Comparison of ENCODE assay signal across 12 cellular contexts in the genomic region with DNA sequence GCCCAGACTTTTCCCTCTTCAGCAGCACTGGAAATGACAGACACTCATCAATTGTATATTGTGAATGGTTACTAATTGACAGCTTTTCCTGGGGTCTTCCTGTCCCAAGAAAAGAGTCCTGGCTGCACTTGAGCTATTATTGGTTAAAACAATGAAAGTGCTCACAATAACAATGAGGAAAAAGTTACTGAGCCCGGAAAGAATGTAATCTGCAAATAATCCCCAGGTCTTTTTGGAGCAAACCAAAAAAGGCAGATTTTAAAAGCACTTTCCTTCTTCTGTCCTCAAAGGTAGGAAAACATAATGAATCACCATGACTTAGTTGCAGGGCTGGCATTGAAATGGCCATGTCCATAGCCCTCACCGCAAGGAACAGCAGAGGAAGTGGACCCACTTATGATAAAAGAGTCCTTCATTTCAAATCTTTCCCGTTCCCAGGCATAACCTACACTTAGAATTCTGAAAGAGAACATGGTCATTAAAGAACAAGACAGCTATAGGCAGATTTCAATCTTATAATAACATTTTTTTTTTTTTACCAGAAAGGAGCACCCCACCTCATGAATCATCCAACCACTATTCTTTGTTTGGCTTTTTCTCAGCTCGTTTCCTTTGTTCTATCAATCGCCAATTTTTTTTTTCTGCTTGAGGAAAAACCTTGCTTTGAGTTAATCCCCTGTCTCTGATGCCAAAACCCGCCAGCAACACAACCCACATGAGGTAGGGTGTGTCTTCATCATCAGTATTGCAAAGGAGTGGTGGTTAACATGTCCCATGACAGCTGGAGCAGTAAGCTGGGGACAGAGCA. TPM values are rescaled to one million over a fixed set of nuclear protein-coding genes. Genes with fewer than 3 reads are reported as not detected.
DNase-seq lines count a peak whose midpoint lies in the region; FAIRE-seq and TF ChIP-seq lines count a peak whose summit lies in the region.
"Had no signal": no experiment of that assay in that cellular context is flagged by ENCODE, and none has a peak within 500 bp of the region (broad histone marks: within the 10 kb centered on the region; RNA-seq: fewer than 3 reads in every experiment).

No MANE protein-coding gene starts in this region.

- no peak overlapping the region for H3K23ac ChIP-seq in H1 (ENCODE audit: insufficient read length)

- TF ChIP-seq EP300 in H1 (IDR thresholded peaks at IDR 0.05; ENCODE audit: borderline replicate concordance in 1 of 2, low read depth in 2 of 2, low read length in 2 of 2): no peak

- POLR2A ChIA-PET in H1 (lab: Charles Lee; ENCODE audit: partially characterized antibody): interaction anchor here (0.9 to 1.4 kb wide), 3 partner anchors 38 to 354 kb away, joined by 3 read pairs; partner anchors contain the start of gene RASA2

- H2BK20ac ChIP-seq in H1 (ENCODE audit: low read length): no peak overlapping the region

- CTCF ChIA-PET in H1 (lab: Charles Lee; ENCODE audit: partially characterized antibody): interaction anchor here (0.8 to 1.6 kb wide), 2 partner anchors 10 to 16 kb away, joined by 3 read pairs; no protein-coding TSS in a partner anchor

- H4K20me1 ChIP-seq in H1 (replicated peaks in 1 of 2; ENCODE audit: control insufficient read depth in 1 of 2, insufficient read depth in 2 of 2, low read length in 2 of 2): no peaks in the 10 kb centered on the region

- peak; percentile 3 to 9 for DNase-seq in activated CD4-positive, alpha-beta T cell treated with anti-CD3 and anti-CD28 coated beads, Interleukin-2, amount 50 U/mL, for 48 hours
- no peak for DNase-seq in activated CD4-positive, alpha-beta T cell treated with anti-CD3 and anti-CD28 coated beads, Interleukin-2, amount 50 U/mL, for 4 hours
- DNase-seq in MG63: peak; percentile 83
- no peak for DNase-seq in H1 (ENCODE audit: low read depth in 1 of 2, low spot score in 2 of 2)
- peak; percentile 33 for DNase-seq in renal cortical epithelial cell (ENCODE audit: low read depth)
- no peak for DNase-seq in middle frontal gyrus (ENCODE audit: extremely low spot score, low spot score)
- DNase-seq in spleen: no peak
- DNase-seq in SHP77 treated with DMSO at 0.1 percent for 48 hours (lab: John Stamatoyannopoulos, UW): no peak
- DNase-seq: activated CD8-positive, alpha-beta memory T cell treated with anti-CD3 and anti-CD28 coated beads, Interleukin-2, amount 50 U/mL, for 4 hours; NCI-H1048; NCI-H748 treated with DMSO at 0.1 percent for 48 hours; stimulated activated naive CD4-positive, alpha-beta T cell had no signal

- TF ChIP-seq CTCF in H1 (IDR thresholded peaks at IDR 0.05; ENCODE audit: control extremely low read depth in 1 of 3, insufficient read depth in 1 of 3, low read depth in 1 of 3, low read length in 3 of 3): no peak
- no peak for TF ChIP-seq CTCF in spleen (IDR thresholded peaks at IDR 0.05 in 8 of 11, conservative IDR thresholded peaks at IDR 0.05 in 3 of 11)

- H3K4me3 ChIP-seq in MG63: no peak overlapping the region
- H3K4me3 ChIP-seq in H1 (ENCODE audit: extremely low read depth in 1 of 4, insufficient read depth in 2 of 4, low read depth in 3 of 4, low read length in 4 of 4): no peak overlapping the region
- no peak overlapping the region for H3K4me3 ChIP-seq in spleen

- H3K27ac ChIP-seq in H1 (ENCODE audit: low read depth, low read length) (no peak overlapping the region), spleen (no peak overlapping the region)

- H4K8ac ChIP-seq in H1 (ENCODE audit: extremely low read depth, insufficient read depth, low read length): no peak overlapping the region

- no peak overlapping the region for H2BK5ac ChIP-seq in H1 (ENCODE audit: low read depth, low read length)

- H2AK5ac ChIP-seq in H1 (ENCODE audit: low read depth, low read length): no peak overlapping the region

- no peak overlapping the region for H3K4me2 ChIP-seq in H1 (ENCODE audit: insufficient read depth in 1 of 2, low read depth in 2 of 2, low read length in 2 of 2)

- H2AFZ ChIP-seq in H1 (ENCODE audit: low read length): peak overlapping the region; percentile 42; the same call in 1 of the 2 replicates

- H3K79me2 ChIP-seq in H1 (ENCODE audit: control insufficient read depth in 1 of 2, insufficient read depth in 2 of 2, low read length in 2 of 2): no peaks in the 10 kb centered on the region

- no peaks in the 10 kb centered on the region for H3K23me2 ChIP-seq in H1 (ENCODE audit: low read depth, low read length)

- H2BK15ac ChIP-seq in H1 (ENCODE audit: low read length): no peak overlapping the region

- no peak for TF ChIP-seq POLR2A in H1 (IDR thresholded peaks at IDR 0.05; ENCODE audit: control extremely low read depth in 1 of 2, low read depth in 2 of 2, low read length in 2 of 2)
- TF ChIP-seq POLR2A in spleen (IDR thresholded peaks at IDR 0.05): no peak

- H3K36me3 ChIP-seq in MG63 (no peaks in the 10 kb centered on the region), H1 (ENCODE audit: control insufficient read depth in 2 of 4, insufficient read depth in 4 of 4, low read length in 3 of 4) (no peaks in the 10 kb centered on the region), spleen (no peaks in the 10 kb centered on the region)

- H3K9me3 ChIP-seq in MG63 (no peaks in the 10 kb centered on the region), H1 (ENCODE audit: insufficient read depth in 2 of 2, low read depth in 1 of 2, low read length in 1 of 2) (no peaks in the 10 kb centered on the region), spleen (no peaks in the 10 kb centered on the region)

- H2BK12ac ChIP-seq in H1 (ENCODE audit: low read depth, low read length): peak overlapping the region; percentile 11; the same call in 1 of the 2 replicates

- intact Hi-C loops in spleen (cut with DNase I; ENCODE audit: low total_unique reads): no loop called here

- H3K14ac ChIP-seq in H1 (ENCODE audit: insufficient read length): no peak overlapping the region

- H3K79me1 ChIP-seq in H1 (ENCODE audit: low read depth, low read length): no peaks in the 10 kb centered on the region

- no peak for TF ChIP-seq RAD21 in H1 (IDR thresholded peaks at IDR 0.05 in 1 of 2, conservative IDR thresholded peaks at IDR 0.05 in 1 of 2; ENCODE audit: low read depth in 2 of 2, low read length in 2 of 2)

- no peak overlapping the region for H3K18ac ChIP-seq in H1 (ENCODE audit: extremely low read depth, low read length)

- H3K4me1 ChIP-seq in H1 (replicated peaks in 1 of 4; ENCODE audit: control insufficient read depth in 3 of 4, insufficient read depth in 4 of 4, low read length in 3 of 4) (peaks cover 0 to 4% (median 0%) of the 10 kb centered on the region in 4 experiments; a peak in 1 of 7 replicates), spleen (no peaks in the 10 kb centered on the region)

- H3K56ac ChIP-seq in H1 (replicated peaks; ENCODE audit: insufficient read length, low read depth, low read length): no peak overlapping the region

- WGBS in H1 (ENCODE audit: extremely low coverage in 1 of 2, insufficient coverage in 1 of 2, insufficient read length in 1 of 2, insufficient replicate concordance in 2 of 2, low coverage in 1 of 2, low lambda C conversion rate in 2 of 2, missing lambda C conversion rate in 1 of 2), 2 experiments: 86% methylated on average over 6 of the region's 6 CpGs; no CpG with 5 or more reads in 1 of the 2 experiments
- 42 to 59% (median 45%) methylated on average over 6 of the region's 6 CpGs for WGBS in spleen, 5 donors

- H2BK120ac ChIP-seq in H1 (replicated peaks; ENCODE audit: low read depth, low read length): no peak overlapping the region

- H4K5ac ChIP-seq in H1 (ENCODE audit: insufficient read length, low read depth, low read length): no peak overlapping the region

- H3K27me3 ChIP-seq in MG63: no peaks in the 10 kb centered on the region
- H3K27me3 ChIP-seq in H1 (replicated peaks in 1 of 4; ENCODE audit: control insufficient read depth in 3 of 4, extremely low read depth in 1 of 4, insufficient read depth in 3 of 4, low read length in 3 of 4): no peaks in the 10 kb centered on the region
- H3K27me3 ChIP-seq in spleen (replicated peaks in 1 of 7): no peaks in the 10 kb centered on the region

- no peak for FAIRE-seq in H1 (lab: Jason Lieb, UNC)

- H3K4ac ChIP-seq in H1 (replicated peaks; ENCODE audit: insufficient read length, low read depth, low read length): no peak overlapping the region

- no peak overlapping the region for H4K91ac ChIP-seq in H1 (replicated peaks; ENCODE audit: insufficient read length, low read length)

- no peak overlapping the region for H3K9ac ChIP-seq in H1 (replicated peaks in 1 of 4; ENCODE audit: extremely low read depth in 1 of 4, low read depth in 3 of 4, low read length in 3 of 4)

TF ChIP-seq in H1, 55 proteins besides CTCF, POLR2A, EP300 and RAD21:
- TF ChIP-seq POLR2AphosphoS5 (IDR thresholded peaks at IDR 0.05; ENCODE audit: low read depth, low read length): no peak

RNA-seq across cellular contexts. Expression of gene ATP1B3, which starts 35.5 kb away (rescaled TPM):
- total RNA-seq in MG63 (2014; rRNA removed; shearing (Covaris generic); ENCODE audit: low replicate concordance): 35.5 and 38.5 TPM in 2 replicates
- 233 and 250 TPM in 2 replicates for total RNA-seq in H1 (2021; fragmentation: NEBNext Ultra II Directional; extraction: Animal tissue kit (Norgen Biotek cat#: 25700))
- polyA plus RNA-seq in H1 (2011; rRNA removed): 162 and 342 TPM in 2 replicates
- polyA plus RNA-seq in H1 (2011; cell fraction: cytosol; rRNA removed): 243 TPM
- 62.7 TPM for polyA plus RNA-seq in H1 (2011; cell fraction: nucleus; rRNA removed)
- polyA plus RNA-seq in H1 (2012, experiment 1 of 2): 208 to 470 TPM (median 231 TPM) in 4 replicates
- polyA plus RNA-seq in H1 (2012, experiment 2 of 2): 68.4 TPM
- polyA plus RNA-seq in H1 (2013, experiment 1 of 2): 292 TPM
- 344 TPM for polyA plus RNA-seq in H1 (2013, experiment 2 of 2)
- 130 and 165 TPM in 2 replicates for polyA minus RNA-seq in H1 (2011; rRNA and poly(A)+ RNA removed)
- 96.7 TPM for polyA minus RNA-seq in H1 (2011; cell fraction: cytosol; rRNA and poly(A)+ RNA removed)
- polyA minus RNA-seq in H1 (2011; cell fraction: nucleus; rRNA and poly(A)+ RNA removed): 53.9 TPM
- total RNA-seq in renal cortical epithelial cell: 39.8 and 155 TPM in 2 replicates
- total RNA-seq in spleen: 10 to 100 TPM; 46.0 to 72.2 (median 69.6) TPM
- polyA plus RNA-seq in spleen: 10 to 100 TPM; 35.7 to 80.1 (median 60.7) TPM

Comparison
In these comparisons a context has a peak if more than half of its experiments do, and no peak if none do; other contexts are left out.
1. DNase-seq: peak in activated CD4-positive, alpha-beta T cell treated with anti-CD3 and anti-CD28 coated beads, Interleukin-2, amount 50 U/mL, for 48 hours (2 of 2), MG63 (single experiment) and renal cortical epithelial cell (single experiment); none in activated CD4-positive, alpha-beta T cell treated with anti-CD3 and anti-CD28 coated beads, Interleukin-2, amount 50 U/mL, for 4 hours (0 of 2), H1 (0 of 2), middle frontal gyrus (single experiment), spleen (single experiment) and SHP77 treated with DMSO at 0.1 percent for 48 hours (single experiment).